ENCODE assay signal across 1 cellular context in the genomic region with DNA sequence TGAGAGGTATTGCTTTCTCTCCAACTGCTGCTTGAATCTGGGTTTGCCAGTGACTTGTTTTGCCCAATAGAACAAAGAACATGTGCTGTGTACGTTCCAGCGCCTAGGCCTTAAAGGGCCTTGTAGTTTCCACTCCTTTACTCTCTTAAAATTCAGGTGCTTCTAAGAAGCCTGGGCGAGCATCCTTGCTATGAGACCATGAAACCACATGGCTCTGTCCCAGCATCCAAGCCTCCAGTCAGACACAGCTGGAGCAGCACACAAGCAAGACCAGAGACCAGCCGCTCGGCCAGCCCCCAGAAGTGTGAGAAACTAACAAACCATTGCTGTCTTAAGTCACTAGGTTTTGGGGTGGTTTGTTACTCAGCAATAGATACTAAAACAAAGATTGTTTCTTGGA.
TF ChIP-seq lines count a peak whose summit lies in the region.

No MANE protein-coding gene starts in this region.

TF ChIP-seq in GM12878, 131 proteins besides CTCF, POLR2A, EP300 and RAD21:
- TF ChIP-seq, protein P1, sequence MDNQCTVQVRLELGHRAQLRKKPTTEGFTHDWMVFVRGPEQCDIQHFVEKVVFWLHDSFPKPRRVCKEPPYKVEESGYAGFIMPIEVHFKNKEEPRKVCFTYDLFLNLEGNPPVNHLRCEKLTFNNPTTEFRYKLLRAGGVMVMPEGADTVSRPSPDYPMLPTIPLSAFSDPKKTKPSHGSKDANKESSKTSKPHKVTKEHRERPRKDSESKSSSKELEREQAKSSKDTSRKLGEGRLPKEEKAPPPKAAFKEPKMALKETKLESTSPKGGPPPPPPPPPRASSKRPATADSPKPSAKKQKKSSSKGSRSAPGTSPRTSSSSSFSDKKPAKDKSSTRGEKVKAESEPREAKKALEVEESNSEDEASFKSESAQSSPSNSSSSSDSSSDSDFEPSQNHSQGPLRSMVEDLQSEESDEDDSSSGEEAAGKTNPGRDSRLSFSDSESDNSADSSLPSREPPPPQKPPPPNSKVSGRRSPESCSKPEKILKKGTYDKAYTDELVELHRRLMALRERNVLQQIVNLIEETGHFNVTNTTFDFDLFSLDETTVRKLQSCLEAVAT (IDR thresholded peaks at IDR 0.05), result peak; percentile 53; the same call in 1 of the 2 replicates
- no peak for TF ChIP-seq CHD4 (IDR thresholded peaks at IDR 0.05)
- no peak for TF ChIP-seq STAT3 (IDR thresholded peaks at IDR 0.05; ENCODE audit: low read depth, low read length)
- TF ChIP-seq SMC3 (IDR thresholded peaks at IDR 0.05; ENCODE audit: borderline replicate concordance, low read length), result no peak
- no peak for TF ChIP-seq ATF7 (IDR thresholded peaks at IDR 0.05; ENCODE audit: low read depth)
